In the genomic region with DNA sequence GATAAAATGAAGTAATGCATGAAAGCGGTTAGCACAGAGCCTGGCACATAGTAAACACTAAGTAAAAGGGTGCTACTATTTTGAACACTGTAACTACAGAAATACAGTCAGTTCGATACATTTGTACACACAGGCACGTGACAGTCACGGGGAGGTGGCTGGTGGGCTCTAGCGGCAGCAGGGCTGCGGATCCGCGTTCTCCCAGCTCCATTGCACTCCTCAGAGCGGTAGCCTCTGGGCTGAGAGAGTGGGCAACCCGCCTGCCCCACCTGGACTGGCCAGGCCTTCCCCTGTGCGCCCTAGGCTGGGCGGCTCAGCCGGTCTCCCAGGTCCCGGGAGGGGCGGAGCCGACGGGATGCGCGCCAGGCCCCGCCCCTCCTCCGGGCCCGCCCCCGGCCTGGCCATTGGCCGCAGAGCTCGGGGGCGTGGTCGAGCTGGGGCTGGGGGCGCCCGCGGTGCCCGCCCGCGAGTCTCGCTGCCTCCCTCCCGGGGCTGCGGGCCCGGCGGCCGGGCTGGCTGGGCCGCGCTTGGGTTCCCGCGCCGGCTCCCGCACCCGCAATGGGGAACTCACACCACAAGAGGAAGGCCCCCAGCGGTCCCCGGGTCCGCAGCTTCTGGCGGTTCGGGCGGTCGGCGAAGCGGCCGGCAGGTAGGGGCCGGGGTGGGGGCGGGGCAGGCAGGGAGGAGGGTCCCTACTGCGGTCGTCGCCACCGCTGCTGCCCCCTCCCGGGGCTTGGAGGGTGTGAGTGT, we compare ENCODE assay signal across 8 cellular contexts. TPM values are rescaled to one million over a fixed set of nuclear protein-coding genes. Genes with fewer than 3 reads are reported as not detected.
DNase-seq lines count a peak whose midpoint lies in the region; ATAC-seq and TF ChIP-seq lines count a peak whose summit lies in the region.

No MANE protein-coding gene starts in this region.

- no peak overlapping the region for H3K27ac Mint-ChIP-seq in MCF 10A (ENCODE audit: low read depth, unreplicated experiment)

- peaks cover 16% of the 10 kb centered on the region for H3K4me1 Mint-ChIP-seq in MCF 10A (ENCODE audit: insufficient read depth, unreplicated experiment)

- intact Hi-C loops in MCF 10A (cut with micrococcal nuclease), result no loop called here

- peaks cover 4% of the 10 kb centered on the region for H3K36me3 Mint-ChIP-seq in MCF 10A (ENCODE audit: insufficient read depth, unreplicated experiment)

- CTCF ChIA-PET in MCF 10A (lab: Yijun Ruan, JAX), result interaction anchor here (1.2 kb wide), 1 partner anchor 41 kb away, joined by 4 read pairs; no protein-coding TSS in a partner anchor

- ATAC-seq in GM19324 (IDR thresholded peaks at IDR 0.05; ENCODE audit: low FRiP score, unreplicated experiment), result peak; percentile 51

- no peaks in the 10 kb centered on the region for H3K9me3 Mint-ChIP-seq in MCF 10A (ENCODE audit: unreplicated experiment)

- DNase-seq in AG08395 (ENCODE audit: low spot score), result peak; percentile 96
- peak; percentile 81 for DNase-seq in NCI-H128 (lab: John Stamatoyannopoulos, UW; ENCODE audit: unreplicated experiment)
- peak; percentile 74 for DNase-seq in MCF 10A (ENCODE audit: unreplicated experiment)
- peak; percentile 97 for DNase-seq in iPS-NIHi7 (ENCODE audit: extremely low spot score)
- DNase-seq in HuH-7 (ENCODE audit: low spot score), result no peak

- peak overlapping the region; percentile 96 for H3K4me3 Mint-ChIP-seq in MCF 10A (ENCODE audit: unreplicated experiment)

- H3K27me3 Mint-ChIP-seq in MCF 10A (ENCODE audit: insufficient read depth, unreplicated experiment), result no peaks in the 10 kb centered on the region

- TF ChIP-seq CTCF in VCaP (conservative IDR thresholded peaks at IDR 0.05), result no peak; the same call in 1 of the 2 replicates
- TF ChIP-seq CTCF in MCF 10A (IDR thresholded peaks at IDR 0.05; ENCODE audit: unreplicated experiment), result no peak

- H3K4me3 ChIP-seq in skin epidermis, result peak overlapping the region; percentile 44 to 80 (median 58)

- no TSS peak for BruUV-seq in MCF 10A (replicated peaks; lab: Mats Ljungman, UMichigan)

- H3K27ac ChIP-seq in VCaP (peak overlapping the region; percentile 75), skin epidermis (peak overlapping the region in 19 of 21 experiments; percentile 36 to 95 (median 81))

- POLR2A ChIA-PET in MCF 10A (lab: Yijun Ruan, JAX), result interaction anchor here (0.7 to 9.8 kb wide), 11 partner anchors 9 to 38 kb away, joined by 3 to 70 read pairs (median 3); no protein-coding TSS in a partner anchor

RNA-seq across cellular contexts. Expression of gene SYNC, which starts 51.1 kb away (rescaled TPM):
- total RNA-seq in MCF 10A (2022), result 1.1 and 1.9 TPM in 2 replicates
